In the genomic region with DNA sequence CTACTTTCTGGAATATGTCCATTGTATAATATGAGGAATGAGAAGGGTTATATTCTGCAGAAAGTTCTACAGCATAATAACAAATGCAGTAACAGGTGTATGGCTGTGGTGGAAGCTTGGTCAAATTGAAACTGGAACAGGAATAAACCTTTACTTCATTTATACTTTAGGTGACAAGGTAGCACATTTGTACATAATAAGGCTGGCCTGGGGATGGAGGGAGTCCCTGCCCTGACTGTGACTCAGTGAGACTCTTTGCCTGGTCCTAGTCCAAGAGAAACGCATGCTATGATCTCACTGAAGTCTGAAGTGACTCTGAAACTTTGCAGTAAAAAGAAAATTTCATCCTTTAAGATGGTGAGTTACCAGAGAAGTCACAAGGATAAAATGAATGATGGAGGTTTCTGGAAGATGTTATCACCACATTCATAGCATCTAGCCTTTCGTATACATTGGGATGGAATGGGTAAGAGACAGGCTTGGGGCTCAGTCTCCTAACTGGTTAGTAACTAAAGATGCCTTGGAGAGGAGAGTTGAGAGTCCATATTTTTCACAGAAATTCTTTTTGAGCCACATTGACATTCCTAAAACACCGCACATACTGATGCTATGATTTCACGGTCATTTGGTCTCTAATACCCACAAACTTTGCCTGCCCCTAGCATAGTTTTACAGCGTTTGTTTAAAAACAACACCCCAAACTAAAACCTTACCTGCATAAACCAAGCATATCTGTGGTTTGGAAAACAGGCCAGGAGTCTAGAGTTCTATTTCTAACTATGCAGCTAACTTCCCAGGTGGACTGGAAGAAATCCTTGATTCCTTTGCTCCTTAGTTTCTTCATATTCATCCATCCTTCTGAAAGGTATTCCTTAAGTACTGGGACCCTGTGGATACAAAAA, we compare ENCODE assay signal across 8 cellular contexts. TPM values are rescaled to one million over a fixed set of nuclear protein-coding genes. Genes with fewer than 3 reads are reported as not detected.
DNase-seq lines count a peak whose midpoint lies in the region; ATAC-seq, FAIRE-seq and TF ChIP-seq lines count a peak whose summit lies in the region.

No MANE protein-coding gene starts in this region.

- peak; percentile 89 for FAIRE-seq in GM12891 (lab: Jason Lieb, UNC)

- TF ChIP-seq POLR2A in GM12891 (IDR thresholded peaks at IDR 0.05; ENCODE audit: low read depth, low read length) = no peak

- no peak overlapping the region for H3K4me3 ChIP-seq in fibroblast of villous mesenchyme (ENCODE audit: low read depth, low read length)

- peak; percentile 83 for ATAC-seq in GM21528 (IDR thresholded peaks at IDR 0.05; ENCODE audit: low FRiP score, unreplicated experiment)

- TF ChIP-seq CTCF in fibroblast of villous mesenchyme (IDR thresholded peaks at IDR 0.05; ENCODE audit: insufficient read depth, low read depth, low read length) = no peak

- no peak for DNase-seq in GM12891 (ENCODE audit: insufficient read length, low spot score)
- peak; percentile 90 for DNase-seq in HS-5 (ENCODE audit: low read depth)
- DNase-seq in fibroblast of villous mesenchyme (ENCODE audit: low read depth) = peak; percentile 53
- DNase-seq in NCI-H526 treated with DMSO at 0.1 percent for 48 hours (lab: John Stamatoyannopoulos, UW) = no peak
- DNase-seq in inferior parietal cortex (ENCODE audit: extremely low spot score) = no peak
- DNase-seq in DMS79 treated with DMSO at 0.1 percent for 48 hours (lab: John Stamatoyannopoulos, UW) = no peak
- no peak for DNase-seq in stimulated activated CD4-positive, alpha-beta T cell treated with anti-CD3 and anti-CD28 coated beads, Interleukin-12 subunit alpha, Interleukin-12 subunit beta, amount 100 ng/mL, for 4 hours

TF ChIP-seq in GM12891, 5 proteins besides CTCF, POLR2A, EP300 and RAD21:
- TF ChIP-seq POU2F2 (IDR thresholded peaks at IDR 0.05; ENCODE audit: low read depth, low read length) (no peak), TAF1 (IDR thresholded peaks at IDR 0.05; ENCODE audit: low read depth, low read length) (no peak), PAX5 (IDR thresholded peaks at IDR 0.05; ENCODE audit: insufficient read depth, low read length, severe bottlenecking) (no peak), SPI1 (IDR thresholded peaks at IDR 0.05; ENCODE audit: low read depth, low read length) (no peak), POLR2AphosphoS5 (IDR thresholded peaks at IDR 0.05; ENCODE audit: low read depth, low read length) (no peak)

RNA-seq across cellular contexts. Expression of gene NABP1, which starts 42.4 kb away (rescaled TPM):
- 7.8 TPM for polyA plus RNA-seq in GM12891 (2012; ENCODE audit: low read depth, missing spikeins)
- total RNA-seq in fibroblast of villous mesenchyme = 66.7 and 308 TPM in 2 replicates

Comparison
In these comparisons a context has a peak if more than half of its experiments do, and no peak if none do; other contexts are left out.
1. DNase-seq: peak in HS-5 (single experiment) and fibroblast of villous mesenchyme (single experiment); none in GM12891 (single experiment), NCI-H526 treated with DMSO at 0.1 percent for 48 hours (single experiment), inferior parietal cortex (single experiment), DMS79 treated with DMSO at 0.1 percent for 48 hours (single experiment) and stimulated activated CD4-positive, alpha-beta T cell treated with anti-CD3 and anti-CD28 coated beads, Interleukin-12 subunit alpha, Interleukin-12 subunit beta, amount 100 ng/mL, for 4 hours (single experiment).